Comparison of ENCODE assay signal across 14 cellular contexts in genomic region chr16:4347765-4348509, GRCh38. TPM values are rescaled to one million over a fixed set of nuclear protein-coding genes. Genes with fewer than 3 reads are reported as not detected.
DNase-seq lines count a peak whose midpoint lies in the region; FAIRE-seq and TF ChIP-seq lines count a peak whose summit lies in the region.
"Had no signal": no experiment of that assay in that cellular context is flagged by ENCODE, and none has a peak within 500 bp of the region (broad histone marks: within the 10 kb centered on the region; RNA-seq: fewer than 3 reads in every experiment).

No MANE protein-coding gene starts in this region.

- DNase-seq in M059J (ENCODE audit: low read depth) (peak; percentile 19), D721Med (ENCODE audit: insufficient read length, low spot score) (no peak), GF-D8 (lab: John Stamatoyannopoulos, UW) (no peak), GM12891 (ENCODE audit: insufficient read length, low spot score) (no peak), NCI-H187 treated with DMSO at 0.1 percent for 48 hours (lab: John Stamatoyannopoulos, UW) (no peak)
- DNase-seq: amniotic stem cell, dermis blood vessel endothelial cell, KBM-7, occipital lobe, T-helper 1 cell had no signal

- H3K9ac ChIP-seq in BLaER1 treated with 17β-estradiol and CSF1 and Interleukin-3, amounts not matched to agents 10 nM and 100 nM, result peak overlapping the region in 10 of 11 experiments; percentile 4 to 41 (median 24); a peak in 10 of 22 replicates

- H3K4me1 ChIP-seq in BLaER1 treated with 17β-estradiol and CSF1 and Interleukin-3, amounts not matched to agents 10 nM and 100 nM, result peaks cover 19 to 61% (median 39%) of the 10 kb centered on the region in 10 experiments

- H3K36me3 ChIP-seq in BLaER1 treated with 17β-estradiol and CSF1 and Interleukin-3, amounts not matched to agents 10 nM and 100 nM, result peaks cover 5 to 58% (median 40%) of the 10 kb centered on the region in 11 experiments; a peak in 20 of 22 replicates

- H4K20me1 ChIP-seq in BLaER1 treated with 17β-estradiol and CSF1 and Interleukin-3, amounts not matched to agents 10 nM and 100 nM, result peaks cover 23 to 74% (median 66%) of the 10 kb centered on the region in 11 experiments; a peak in 21 of 22 replicates

- no peaks in the 10 kb centered on the region for H3K9me3 ChIP-seq in BLaER1 treated with 17β-estradiol and CSF1 and Interleukin-3, amounts not matched to agents 10 nM and 100 nM (replicated peaks in 1 of 11)

- H3K4me2 ChIP-seq in BLaER1 treated with 17β-estradiol and CSF1 and Interleukin-3, amounts not matched to agents 10 nM and 100 nM, result peak overlapping the region in 6 of 11 experiments; percentile 25 to 38 (median 28); a peak in 10 of 22 replicates

- peaks cover 12% of the 10 kb centered on the region for H3K36me3 Mint-ChIP-seq in brain
- H3K36me3 Mint-ChIP-seq in nephron (ENCODE audit: low read depth), result peaks cover 9% of the 10 kb centered on the region

- FAIRE-seq in D721Med (lab: Jason Lieb, UNC) (no peak), GM12891 (lab: Jason Lieb, UNC) (no peak)
- FAIRE-seq: GM18507 had no signal

- H3K4me1 Mint-ChIP-seq in brain (peaks cover 36% of the 10 kb centered on the region), nephron (peaks cover 12% of the 10 kb centered on the region)

- peak overlapping the region in 3 of 5 experiments; percentile 18 to 50 (median 28) for H3K4me3 Mint-ChIP-seq in brain
- H3K4me3 Mint-ChIP-seq in nephron, result peak overlapping the region in 2 of 3 experiments; percentile 31 to 33

- no peak overlapping the region for H3K4me3 ChIP-seq in BLaER1 treated with 17β-estradiol and CSF1 and Interleukin-3, amounts not matched to agents 10 nM and 100 nM

- H3K27me3 ChIP-seq in BLaER1 treated with 17β-estradiol and CSF1 and Interleukin-3, amounts not matched to agents 10 nM and 100 nM, result no peaks in the 10 kb centered on the region

- no peak for TF ChIP-seq POLR2A in GM12891 (IDR thresholded peaks at IDR 0.05; ENCODE audit: low read depth, low read length)

- H3K27me3 Mint-ChIP-seq in brain, result peaks cover 6% of the 10 kb centered on the region
- H3K27me3 Mint-ChIP-seq in nephron (ENCODE audit: low read depth), result no peaks in the 10 kb centered on the region

- H3K9me3 Mint-ChIP-seq in brain (peaks cover 0 to 2% (median 0%) of the 10 kb centered on the region in 5 experiments), nephron (no peaks in the 10 kb centered on the region)

- TF ChIP-seq CTCF in brain (conservative IDR thresholded peaks at IDR 0.05), result no peak
- no peak for TF ChIP-seq CTCF in nephron (IDR thresholded peaks at IDR 0.05; ENCODE audit: unreplicated experiment in 3 of 3)
- TF ChIP-seq CTCF in D721Med (IDR thresholded peaks at IDR 0.05; ENCODE audit: insufficient read depth, missing control alignments), result no peak

- peak overlapping the region in 6 of 11 experiments; percentile 15 to 43 (median 26); a peak in 5 of 22 replicates for H3K27ac ChIP-seq in BLaER1 treated with 17β-estradiol and CSF1 and Interleukin-3, amounts not matched to agents 10 nM and 100 nM

- H3K27ac Mint-ChIP-seq in brain (peak overlapping the region in 3 of 5 experiments; percentile 11 to 75 (median 55)), nephron (peak overlapping the region in 1 of 3 experiments; percentile 26)

TF ChIP-seq in GM12891, 5 proteins besides CTCF, POLR2A, EP300 and RAD21:
- no peak for TF ChIP-seq TAF1 (IDR thresholded peaks at IDR 0.05; ENCODE audit: low read depth, low read length)
- TF ChIP-seq PAX5 (IDR thresholded peaks at IDR 0.05; ENCODE audit: insufficient read depth, low read length, severe bottlenecking), result no peak
- no peak for TF ChIP-seq SPI1 (IDR thresholded peaks at IDR 0.05; ENCODE audit: low read depth, low read length)
- TF ChIP-seq POLR2AphosphoS5 (IDR thresholded peaks at IDR 0.05; ENCODE audit: low read depth, low read length), result no peak
- TF ChIP-seq POU2F2 (IDR thresholded peaks at IDR 0.05; ENCODE audit: low read depth, low read length), result no peak

RNA-seq across cellular contexts. Expression of gene PAM16, which starts 3.2 kb away (rescaled TPM):
- 38.6 and 61.5 TPM in 2 replicates for total RNA-seq in M059J (2014; rRNA removed; shearing (Covaris generic))
- 64.4 TPM for polyA plus RNA-seq in brain (ENCODE audit: insufficient read depth, low read depth, low replicate concordance)
- polyA plus RNA-seq in GM12891 (2012; ENCODE audit: low read depth, missing spikeins), result 42.2 TPM

RNA-seq across cellular contexts. Expression of gene VASN, which starts 23.7 kb away (rescaled TPM):
- 69.9 and 115 TPM in 2 replicates for total RNA-seq in M059J (2014; rRNA removed; shearing (Covaris generic))
- polyA plus RNA-seq in brain (ENCODE audit: insufficient read depth, low read depth, low replicate concordance), result 5.0 TPM
- polyA plus RNA-seq in GM12891 (2012; ENCODE audit: low read depth, missing spikeins), result 0.15 TPM

RNA-seq across cellular contexts. Expression of gene GLIS2, which starts 32.1 kb away (rescaled TPM):
- total RNA-seq in M059J (2014; rRNA removed; shearing (Covaris generic)), result 0.22 and 1.1 TPM in 2 replicates
- 17.2 TPM for polyA plus RNA-seq in brain (ENCODE audit: insufficient read depth, low read depth, low replicate concordance)
- polyA plus RNA-seq in GM12891 (2012; ENCODE audit: low read depth, missing spikeins), result 0.31 TPM
